11 cellular contexts compared by ENCODE assay signal in the genomic region with DNA sequence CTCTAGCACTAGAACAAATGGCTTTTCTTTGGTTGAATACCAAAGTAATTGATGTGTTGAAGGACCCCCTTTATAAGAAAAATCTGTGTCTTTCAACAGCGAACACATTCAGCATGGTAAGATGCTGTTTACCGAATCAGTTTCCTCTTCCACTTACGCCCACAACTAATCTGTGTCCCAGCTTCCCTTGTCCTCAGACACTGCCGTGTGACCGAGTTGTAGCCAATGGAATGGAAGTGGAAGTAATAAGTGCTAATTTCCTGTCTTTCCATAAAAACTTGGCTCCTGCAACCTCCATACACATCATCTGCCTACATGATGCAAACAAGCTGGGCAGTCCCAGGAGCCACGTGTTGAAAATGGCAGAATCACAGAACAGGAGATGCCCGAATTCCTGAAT. TPM values are rescaled to one million over a fixed set of nuclear protein-coding genes. Genes with fewer than 3 reads are reported as not detected.
DNase-seq lines count a peak whose midpoint lies in the region; ATAC-seq and TF ChIP-seq lines count a peak whose summit lies in the region.
"Had no signal": no experiment of that assay in that cellular context is flagged by ENCODE, and none has a peak within 500 bp of the region (broad histone marks: within the 10 kb centered on the region; RNA-seq: fewer than 3 reads in every experiment).

No MANE protein-coding gene starts in this region.

- POLR2A ChIA-PET in AG04450 (lab: Yijun Ruan, JAX), result interaction anchor here (1.1 kb wide), 1 partner anchor 11 kb away, joined by 4 read pairs; no protein-coding TSS in a partner anchor

- H3K4me3 ChIP-seq in AG04450 (ENCODE audit: low read depth, low read length) (no peak overlapping the region), adipocyte (ENCODE audit: low read length) (peak overlapping the region; percentile 15)
- H3K4me3 ChIP-seq: vagina had no signal

- peaks cover 6% of the 10 kb centered on the region for H3K36me3 ChIP-seq in adipocyte (ENCODE audit: control insufficient read depth, insufficient read depth, low read length, severe bottlenecking)

- peaks cover 17% of the 10 kb centered on the region for H3K4me1 ChIP-seq in adipocyte (ENCODE audit: control insufficient read depth, insufficient read depth, low read length)
- H3K4me1 ChIP-seq in foreskin keratinocyte, result no peaks in the 10 kb centered on the region

- peak overlapping the region; percentile 47 for H3K9ac ChIP-seq in adipocyte (ENCODE audit: low read length)

- H3K9me3 ChIP-seq in AG04450 (ENCODE audit: control insufficient read depth, insufficient read depth, low read length), result no peaks in the 10 kb centered on the region
- no peaks in the 10 kb centered on the region for H3K9me3 ChIP-seq in adipocyte (ENCODE audit: control insufficient read depth, low read length)
- H3K9me3 ChIP-seq: vagina had no signal

- CTCF ChIA-PET in AG04450 (lab: Charles Lee), result no interaction called here

- H3K27ac ChIP-seq in AG04450 (ENCODE audit: low read depth, low read length) (peak overlapping the region; percentile 39), foreskin keratinocyte (no peak overlapping the region)
- H3K27ac ChIP-seq: vagina had no signal

- DNase-seq in AG04450 (ENCODE audit: low read depth, low spot score) (no peak), adipocyte (ENCODE audit: low read depth) (no peak), left ventricle myocardium superior (no peak), SK-N-DZ (ENCODE audit: low spot score) (no peak), foreskin keratinocyte (no peak)
- no peak for DNase-seq in NK-92 treated with Interleukin-12 subunit alpha and Interleukin-12 subunit beta, amount 100 ng/mL, for 24 hours (lab: John Stamatoyannopoulos, UW)
- DNase-seq: activated CD8-positive, alpha-beta memory T cell treated with anti-CD3 and anti-CD28 coated beads for 24 hours; NCI-H510A; occipital lobe; T-cell had no signal

- TF ChIP-seq CTCF in AG04450 (IDR thresholded peaks at IDR 0.05; ENCODE audit: low read depth, low read length) (no peak), foreskin keratinocyte (conservative IDR thresholded peaks at IDR 0.05) (no peak)

- H3K27me3 ChIP-seq in AG04450 (ENCODE audit: control insufficient read depth, insufficient read depth, low read length) (no peaks in the 10 kb centered on the region), adipocyte (replicated peaks; ENCODE audit: control insufficient read depth, insufficient read depth, low read length) (no peaks in the 10 kb centered on the region), foreskin keratinocyte (no peaks in the 10 kb centered on the region)
- H3K27me3 ChIP-seq: vagina had no signal

- ATAC-seq in left ventricle myocardium superior, result peak; percentile 59
- no peak for ATAC-seq in foreskin keratinocyte
- ATAC-seq: T-cell had no signal

- intact Hi-C loops in left ventricle myocardium superior (cut with micrococcal nuclease), result no loop called here

RNA-seq across cellular contexts. Expression of a gene that starts 10.4 kb away (rescaled TPM):
- polyA plus RNA-seq in AG04450 (2011; rRNA removed) (89.9 and 112 TPM in 2 replicates), foreskin keratinocyte (55.4 and 59.6 TPM in 2 replicates)
- 41.5 and 53.3 TPM in 2 replicates for polyA minus RNA-seq in AG04450 (2011; rRNA and poly(A)+ RNA removed)
- total RNA-seq in left ventricle myocardium superior (65.8 TPM), foreskin keratinocyte (42.3 and 46.6 TPM in 2 replicates)
- 72.6 and 90.4 TPM in 2 replicates for polyA plus RNA-seq in SK-N-DZ (2014; cell fraction: cytosol; rRNA removed)
- polyA plus RNA-seq in SK-N-DZ (2014; cell fraction: nucleus; rRNA removed), result 63.9 and 67.8 TPM in 2 replicates

RNA-seq across cellular contexts. Expression of a gene that starts 32.4 kb away (rescaled TPM):
- 251 and 321 TPM in 2 replicates for polyA plus RNA-seq in AG04450 (2011; rRNA removed)
- 629 and 988 TPM in 2 replicates for polyA minus RNA-seq in AG04450 (2011; rRNA and poly(A)+ RNA removed)
- total RNA-seq in left ventricle myocardium superior, result 47.0 TPM
- 24.3 and 39.4 TPM in 2 replicates for polyA plus RNA-seq in SK-N-DZ (2014; cell fraction: cytosol; rRNA removed)
- polyA plus RNA-seq in SK-N-DZ (2014; cell fraction: nucleus; rRNA removed), result 10.1 and 22.7 TPM in 2 replicates
- total RNA-seq in foreskin keratinocyte, result 132 and 138 TPM in 2 replicates
- 111 and 123 TPM in 2 replicates for polyA plus RNA-seq in foreskin keratinocyte

RNA-seq across cellular contexts. Expression of a gene that starts 36.7 kb away (rescaled TPM):
- 14.3 and 14.5 TPM in 2 replicates for polyA plus RNA-seq in AG04450 (2011; rRNA removed)
- polyA minus RNA-seq in AG04450 (2011; rRNA and poly(A)+ RNA removed), result 2.7 and 4.9 TPM in 2 replicates
- total RNA-seq in left ventricle myocardium superior, result 16.2 TPM
- polyA plus RNA-seq in SK-N-DZ (2014; cell fraction: cytosol; rRNA removed), result 57.6 and 71.0 TPM in 2 replicates
- polyA plus RNA-seq in SK-N-DZ (2014; cell fraction: nucleus; rRNA removed), result 426 and 537 TPM in 2 replicates
- total RNA-seq in foreskin keratinocyte, result 41.9 and 50.4 TPM in 2 replicates
- polyA plus RNA-seq in foreskin keratinocyte, result 51.7 and 54.6 TPM in 2 replicates

RNA-seq across cellular contexts. Expression of a gene that starts 40.7 kb away (rescaled TPM):
- polyA plus RNA-seq in AG04450 (2011; rRNA removed), result 5.7 and 6.1 TPM in 2 replicates
- polyA minus RNA-seq in AG04450 (2011; rRNA and poly(A)+ RNA removed), result 3.6 and 3.7 TPM in 2 replicates
- total RNA-seq in left ventricle myocardium superior, result 3.1 TPM
- polyA plus RNA-seq in SK-N-DZ (2014; cell fraction: cytosol; rRNA removed), result 29.9 and 41.5 TPM in 2 replicates
- 231 and 327 TPM in 2 replicates for polyA plus RNA-seq in SK-N-DZ (2014; cell fraction: nucleus; rRNA removed)
- total RNA-seq in foreskin keratinocyte, result 0.11 and 0.51 TPM in 2 replicates
- 0.06 and 0.24 TPM in 2 replicates for polyA plus RNA-seq in foreskin keratinocyte

RNA-seq across cellular contexts. Expression of a gene that starts 46.3 kb away (rescaled TPM):
- polyA plus RNA-seq in AG04450 (2011; rRNA removed) (58.4 and 79.6 TPM in 2 replicates), foreskin keratinocyte (154 and 167 TPM in 2 replicates)
- polyA minus RNA-seq in AG04450 (2011; rRNA and poly(A)+ RNA removed), result 141 and 195 TPM in 2 replicates
- total RNA-seq in left ventricle myocardium superior (101 TPM), foreskin keratinocyte (171 and 172 TPM in 2 replicates)
- 364 and 496 TPM in 2 replicates for polyA plus RNA-seq in SK-N-DZ (2014; cell fraction: cytosol; rRNA removed)
- polyA plus RNA-seq in SK-N-DZ (2014; cell fraction: nucleus; rRNA removed), result 262 and 344 TPM in 2 replicates
